ENCODE assay signal across 8 cellular contexts in genomic region chr5:31809037-31809910, GRCh38.
DNase-seq lines count a peak whose midpoint lies in the region; ATAC-seq, FAIRE-seq and TF ChIP-seq lines count a peak whose summit lies in the region.

No MANE protein-coding gene starts in this region.

- peak; percentile 33 for ATAC-seq in effector memory CD8-positive, alpha-beta T cell (replicated peaks)
- peak; percentile 82 to 87 for ATAC-seq in upper lobe of left lung (ENCODE audit: low FRiP score in 2 of 2)

- H3K27ac ChIP-seq in upper lobe of left lung = no peak overlapping the region

- no peaks in the 10 kb centered on the region for H3K4me1 Mint-ChIP-seq in effector memory CD8-positive, alpha-beta T cell (ENCODE audit: low read depth in 2 of 2)

- WGBS in lower leg skin, 2 donors = 46% methylated on average over 14 to 15 of the region's 15 CpGs
- 47 to 51% methylated on average over 14 to 15 of the region's 15 CpGs for WGBS in upper lobe of left lung, 2 donors

- H3K9me3 Mint-ChIP-seq in effector memory CD8-positive, alpha-beta T cell = no peaks in the 10 kb centered on the region

- H3K4me3 ChIP-seq in AG04449 (ENCODE audit: low read depth, low read length) (no peak overlapping the region), lower leg skin (ENCODE audit: low read depth, poor library complexity, severe bottlenecking) (no peak overlapping the region), upper lobe of left lung (no peak overlapping the region)

- intact Hi-C loops in lower leg skin (cut with DNase I; ENCODE audit: low total_unique reads) = no loop called here

- POLR2A ChIA-PET in AG04449 (lab: Yijun Ruan, JAX) = no interaction called here

- H3K36me3 ChIP-seq in upper lobe of left lung = no peaks in the 10 kb centered on the region

- no peaks in the 10 kb centered on the region for H3K36me3 Mint-ChIP-seq in effector memory CD8-positive, alpha-beta T cell (ENCODE audit: insufficient read depth)

- DNase-seq in AG04449 (ENCODE audit: low read depth, low spot score) = peak; percentile 5
- peak; percentile 46 for DNase-seq in GM12891 (ENCODE audit: insufficient read length, low spot score)
- DNase-seq in Kasumi-1 (lab: John Stamatoyannopoulos, UW) = peak; percentile 74 to 87
- DNase-seq in SHP77 (lab: John Stamatoyannopoulos, UW) = peak; percentile 80 to 84
- DNase-seq in effector memory CD8-positive, alpha-beta T cell = peak in 2 of 3 experiments; percentile 1 to 7
- DNase-seq in lower leg skin (ENCODE audit: low spot score in 2 of 2) = peak; percentile 58 to 87
- DNase-seq in upper lobe of left lung = peak in 1 of 2 donors; percentile 59
- DNase-seq in NCI-H128 (lab: John Stamatoyannopoulos, UW; ENCODE audit: unreplicated experiment) = no peak

- H3K4me3 Mint-ChIP-seq in effector memory CD8-positive, alpha-beta T cell = no peak overlapping the region

- TF ChIP-seq POLR2A in GM12891 (IDR thresholded peaks at IDR 0.05; ENCODE audit: low read depth, low read length) (no peak), lower leg skin (IDR thresholded peaks at IDR 0.05) (no peak), upper lobe of left lung (IDR thresholded peaks at IDR 0.05) (no peak)

- no peak overlapping the region for H3K27ac Mint-ChIP-seq in effector memory CD8-positive, alpha-beta T cell

- CTCF ChIA-PET in AG04449 (lab: Yijun Ruan, JAX) = interaction anchor here (0.8 to 3.3 kb wide), 27 partner anchors 9 to 284 kb away, joined by 3 to 38 read pairs (median 5); no protein-coding TSS in a partner anchor

- H3K4me1 ChIP-seq in upper lobe of left lung = no peaks in the 10 kb centered on the region

- H3K9me3 ChIP-seq in upper lobe of left lung = no peaks in the 10 kb centered on the region

- TF ChIP-seq CTCF in AG04449 (IDR thresholded peaks at IDR 0.05; ENCODE audit: insufficient read depth, low read length, missing control alignments) (peak; percentile 77), lower leg skin (IDR thresholded peaks at IDR 0.05) (no peak), upper lobe of left lung (IDR thresholded peaks at IDR 0.05) (peak; percentile 38 to 76 (median 61))

- H3K27me3 ChIP-seq in upper lobe of left lung = no peaks in the 10 kb centered on the region

- H3K27me3 Mint-ChIP-seq in effector memory CD8-positive, alpha-beta T cell = peaks cover 0 to 13% of the 10 kb centered on the region in 2 donors

- peak; percentile 31 for FAIRE-seq in GM12891 (lab: Jason Lieb, UNC)

- no peak for TF ChIP-seq EP300 in upper lobe of left lung (IDR thresholded peaks at IDR 0.05)

TF ChIP-seq in GM12891, 5 proteins besides CTCF, POLR2A, EP300 and RAD21:
- no peak for TF ChIP-seq SPI1 (IDR thresholded peaks at IDR 0.05; ENCODE audit: low read depth, low read length)
- TF ChIP-seq TAF1 (IDR thresholded peaks at IDR 0.05; ENCODE audit: low read depth, low read length) = no peak
- no peak for TF ChIP-seq POLR2AphosphoS5 (IDR thresholded peaks at IDR 0.05; ENCODE audit: low read depth, low read length)
- TF ChIP-seq PAX5 (IDR thresholded peaks at IDR 0.05; ENCODE audit: insufficient read depth, low read length, severe bottlenecking) = no peak
- TF ChIP-seq POU2F2 (IDR thresholded peaks at IDR 0.05; ENCODE audit: low read depth, low read length) = no peak

Comparison
In these comparisons a context has a peak if more than half of its experiments do, and no peak if none do; other contexts are left out.
1. CTCF ChIP-seq: peak in AG04449 (single experiment) and upper lobe of left lung (6 of 6); none in lower leg skin (0 of 3).